In the genomic region with DNA sequence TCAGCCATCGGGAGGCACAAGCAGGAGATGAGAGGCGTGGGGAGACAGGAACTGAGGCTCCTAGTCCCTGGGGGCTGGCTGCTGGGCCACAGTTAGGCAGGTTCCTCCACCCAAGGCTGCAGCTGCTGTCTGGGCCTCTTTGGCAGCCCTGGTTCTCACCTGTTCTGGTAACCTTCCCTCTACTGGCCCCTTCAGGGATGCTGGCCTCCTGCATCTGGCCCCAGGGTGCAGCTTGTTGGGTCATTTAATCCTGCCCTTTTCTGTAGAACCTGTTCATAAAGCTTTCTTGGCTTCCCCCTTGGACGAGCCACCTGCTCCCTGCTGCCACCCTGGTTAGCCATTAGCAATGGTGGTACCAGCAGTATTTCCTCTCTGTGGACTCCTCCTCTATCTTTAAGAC, we compare ENCODE assay signal across 21 cellular contexts. TPM values are rescaled to one million over a fixed set of nuclear protein-coding genes. Genes with fewer than 3 reads are reported as not detected.
"Had no signal": no experiment of that assay in that cellular context is flagged by ENCODE, and none has a peak within 500 bp of the region (broad histone marks: within the 10 kb centered on the region; RNA-seq: fewer than 3 reads in every experiment).

No MANE protein-coding gene starts in this region.

- H3K27ac ChIP-seq: body of pancreas, dorsolateral prefrontal cortex, epithelial cell of prostate, foreskin keratinocyte, tibial nerve, uterus had no signal

- DNase-seq: activated CD4-positive, alpha-beta T cell treated with anti-CD3 and anti-CD28 coated beads, Interleukin-2, amount 50 U/mL, for 1 hour; activated CD8-positive, alpha-beta memory T cell treated with anti-CD3 and anti-CD28 coated beads, Interleukin-2, amount 50 U/mL, for 4 hours; activated naive CD4-positive, alpha-beta T cell treated with anti-CD3 and anti-CD28 coated beads for 36 hours; activated T-cell treated with anti-CD3 and anti-CD28 coated beads, Interleukin-2, amount 50 U/mL, for 4 hours; body of pancreas; caudate nucleus; dorsolateral prefrontal cortex; foreskin keratinocyte; glutamatergic neuron; hypothalamus; stimulated activated CD8-positive, alpha-beta memory T cell treated with anti-CD3 and anti-CD28 coated beads, Interleukin-4, amount 100 ng/mL, for 48 hours; stimulated activated naive CD4-positive, alpha-beta T cell; uterus had no signal

- H3K36me3 ChIP-seq: tibial nerve, uterus had no signal

- H3K4me1 ChIP-seq: foreskin keratinocyte, uterus had no signal

- H3K4me3 ChIP-seq: body of pancreas, dorsolateral prefrontal cortex, lung, tibial nerve, uterus had no signal

- H3K9me3 ChIP-seq: body of pancreas, tibial nerve, uterus had no signal

- H3K27me3 ChIP-seq: body of pancreas, uterus had no signal

RNA-seq across cellular contexts. Expression of a gene that starts 5.5 kb away (rescaled TPM):
- total RNA-seq: activated naive CD4-positive, alpha-beta T cell treated with anti-CD3 and anti-CD28 coated beads for 36 hours; activated T-cell treated with anti-CD3 and anti-CD28 coated beads, Interleukin-2, amount 50 U/mL, for 4 hours; fibroblast of lung; foreskin keratinocyte; natural killer cell treated with Interleukin-12 subunit alpha and Interleukin-12 subunit beta and Interleukin-15 and Interleukin-18, amount 100 ng/mL, for 72 hours; tibial nerve had no signal
- polyA plus RNA-seq: fibroblast of lung, foreskin keratinocyte, keratinocyte had no signal

RNA-seq across cellular contexts. Expression of a gene that starts 8.3 kb away (rescaled TPM):
- total RNA-seq: activated naive CD4-positive, alpha-beta T cell treated with anti-CD3 and anti-CD28 coated beads for 36 hours; activated T-cell treated with anti-CD3 and anti-CD28 coated beads, Interleukin-2, amount 50 U/mL, for 4 hours; body of pancreas; fibroblast of lung; foreskin keratinocyte; left lobe of liver; natural killer cell treated with Interleukin-12 subunit alpha and Interleukin-12 subunit beta and Interleukin-15 and Interleukin-18, amount 100 ng/mL, for 72 hours; renal cortical epithelial cell; tibial nerve had no signal
- polyA plus RNA-seq: fibroblast of lung, foreskin keratinocyte, keratinocyte, lung had no signal
